1 cellular context compared by ENCODE assay signal in genomic region chr15:38878946-38879345, GRCh38.
TF ChIP-seq lines count a peak whose summit lies in the region.

No MANE protein-coding gene starts in this region.

TF ChIP-seq in IMR-90, 13 proteins besides CTCF, POLR2A, EP300 and RAD21 (continued from another document):
- TF ChIP-seq MXI1 (IDR thresholded peaks at IDR 0.05; ENCODE audit: borderline replicate concordance, low read depth, low read length) (no peak), BHLHE40 (IDR thresholded peaks at IDR 0.05; ENCODE audit: low read depth, low read length) (no peak), MAZ (IDR thresholded peaks at IDR 0.05; ENCODE audit: borderline replicate concordance, low read depth, low read length) (no peak), MAFK (IDR thresholded peaks at IDR 0.05; ENCODE audit: low read depth, low read length) (no peak), SMC3 (IDR thresholded peaks at IDR 0.05; ENCODE audit: low read depth, low read length) (no peak), RFX5 (IDR thresholded peaks at IDR 0.05; ENCODE audit: low read depth, low read length) (no peak), NFE2L2 (IDR thresholded peaks at IDR 0.05; ENCODE audit: low read depth, low read length) (no peak), CEBPB (IDR thresholded peaks at IDR 0.05; ENCODE audit: low read depth, low read length) (no peak), RCOR1 (IDR thresholded peaks at IDR 0.05; ENCODE audit: insufficient replicate concordance, low read length) (no peak)
